In the genomic region with DNA sequence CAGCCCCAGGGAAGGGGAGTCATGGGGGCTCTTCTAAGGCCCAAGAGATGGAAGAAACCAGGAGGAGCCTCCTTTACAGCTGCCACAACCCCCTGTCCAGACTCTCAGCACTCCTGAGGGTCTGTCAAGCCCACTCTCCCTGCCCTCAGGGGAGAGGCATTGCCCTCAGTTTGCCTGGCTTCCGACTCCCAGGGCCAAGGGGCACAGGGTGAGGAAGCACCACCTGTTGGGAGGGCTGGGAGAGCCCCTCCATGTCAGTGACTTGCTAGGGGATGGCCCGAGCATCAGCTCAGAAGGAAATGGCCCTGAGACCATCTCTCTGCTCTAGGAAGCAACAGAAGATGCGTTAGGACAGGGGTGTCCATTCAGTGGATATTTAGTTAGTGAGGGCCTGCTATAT, we compare ENCODE assay signal across 29 cellular contexts. TPM values are rescaled to one million over a fixed set of nuclear protein-coding genes. Genes with fewer than 3 reads are reported as not detected.
DNase-seq lines count a peak whose midpoint lies in the region; ATAC-seq and TF ChIP-seq lines count a peak whose summit lies in the region.
"Had no signal": no experiment of that assay in that cellular context is flagged by ENCODE, and none has a peak within 500 bp of the region (broad histone marks: within the 10 kb centered on the region; RNA-seq: fewer than 3 reads in every experiment).

No MANE protein-coding gene starts in this region.

- intact Hi-C loops in Right ventricle myocardium superior (cut with DNase I) (no loop called here), left cardiac atrium (cut with DNase I) (no loop called here), sigmoid colon (cut with DNase I) (no loop called here)

- no peak for TF ChIP-seq CTCF in coronary artery (IDR thresholded peaks at IDR 0.05)
- no peak for TF ChIP-seq CTCF in sigmoid colon (IDR thresholded peaks at IDR 0.05)

- no peak for TF ChIP-seq POLR2A in sigmoid colon (IDR thresholded peaks at IDR 0.05)

- H3K4me1 ChIP-seq in sigmoid colon: peaks cover 0 to 27% (median 18%) of the 10 kb centered on the region in 4 donors
- H3K4me1 ChIP-seq: body of pancreas had no signal

- WGBS in sigmoid colon, 2 donors: 87 to 88% methylated on average over 3 of the region's 3 CpGs

- H3K4me3 ChIP-seq in coronary artery: no peak overlapping the region
- H3K4me3 ChIP-seq in sigmoid colon: no peak overlapping the region
- H3K4me3 ChIP-seq: body of pancreas, smooth muscle cell, tibial nerve had no signal

- no peaks in the 10 kb centered on the region for H3K9me3 ChIP-seq in sigmoid colon
- H3K9me3 ChIP-seq: body of pancreas, tibial nerve had no signal

- no peak for TF ChIP-seq EP300 in sigmoid colon (IDR thresholded peaks at IDR 0.05)

- H3K27ac ChIP-seq in coronary artery (peak overlapping the region; percentile 41 to 93), sigmoid colon (no peak overlapping the region)
- H3K27ac ChIP-seq: body of pancreas, KMS-11, parathyroid adenoma had no signal

- no peaks in the 10 kb centered on the region for H3K27me3 ChIP-seq in sigmoid colon
- H3K27me3 ChIP-seq: body of pancreas, tibial nerve had no signal

- H3K36me3 ChIP-seq in sigmoid colon: no peaks in the 10 kb centered on the region
- H3K36me3 ChIP-seq: tibial nerve had no signal

- no peak for ATAC-seq in Right ventricle myocardium superior (ENCODE audit: poor library complexity)
- ATAC-seq in left cardiac atrium: no peak
- no peak for ATAC-seq in HG02840 (IDR thresholded peaks at IDR 0.05; ENCODE audit: low FRiP score, unreplicated experiment)
- ATAC-seq: activated T-cell treated with anti-CD3 and anti-CD28 coated beads, Interleukin-2, amount 50 U/mL, for 72 hours; body of pancreas; left colon; stimulated activated naive CD8-positive, alpha-beta T cell treated with anti-CD3 and anti-CD28 coated beads, Interleukin-15, amount 100 ng/mL, for 72 hours; T-helper 17 cell had no signal

- peak; percentile 7 for DNase-seq in Right ventricle myocardium superior
- no peak for DNase-seq in left cardiac atrium
- DNase-seq in coronary artery (ENCODE audit: low spot score): no peak
- peak; percentile 35 for DNase-seq in sigmoid colon
- DNase-seq in AG20443 (ENCODE audit: low spot score): no peak
- no peak for DNase-seq in GDM1 (lab: John Stamatoyannopoulos, UW)
- no peak for DNase-seq in LoVo (ENCODE audit: low spot score)
- DNase-seq: 8988T; activated CD4-positive, alpha-beta T cell treated with anti-CD3 and anti-CD28 coated beads, Interleukin-2, amount 50 U/mL, for 48 hours; activated T-cell treated with anti-CD3 and anti-CD28 coated beads, Interleukin-2, amount 50 U/mL, for 72 hours; AML-193; body of pancreas; CD4-positive, alpha-beta memory T cell; cerebellar nuclear complex; GOT3; hippocampal formation; left colon; NCI-H1930; NCI-H524; nephron progenitor cell; OCI-M1; stimulated activated CD4-positive, alpha-beta T cell treated with anti-CD3 and anti-CD28 coated beads, Interleukin-1b, Interleukin-23, amount 100 ng/mL, for 48 hours; stimulated activated naive CD8-positive, alpha-beta T cell treated with anti-CD3 and anti-CD28 coated beads, Interleukin-15, amount 100 ng/mL, for 72 hours; T-helper 17 cell had no signal

RNA-seq across cellular contexts. Expression of a gene that starts 36.1 kb away (rescaled TPM):
- total RNA-seq in Right ventricle myocardium superior (11.9 TPM), left cardiac atrium (10 to 100 TPM; 25.4 to 43.3 TPM), sigmoid colon (10 to 100 TPM; 12.1 to 71.2 (median 15.3) TPM)
- 1 to 10 TPM in 2 of 3 donors, under 1 TPM in 1; 0.46 to 7.1 (median 1.2) TPM for polyA plus RNA-seq in sigmoid colon

Comparison
In these comparisons a context has a peak if more than half of its experiments do, and no peak if none do; other contexts are left out.
1. DNase-seq: peak in Right ventricle myocardium superior (single experiment) and sigmoid colon (single experiment); none in left cardiac atrium (single experiment), coronary artery (single experiment), AG20443 (single experiment), GDM1 (single experiment) and LoVo (single experiment).
2. H3K27ac ChIP-seq: peak in coronary artery (2 of 2); none in sigmoid colon (0 of 4).